In the genomic region with DNA sequence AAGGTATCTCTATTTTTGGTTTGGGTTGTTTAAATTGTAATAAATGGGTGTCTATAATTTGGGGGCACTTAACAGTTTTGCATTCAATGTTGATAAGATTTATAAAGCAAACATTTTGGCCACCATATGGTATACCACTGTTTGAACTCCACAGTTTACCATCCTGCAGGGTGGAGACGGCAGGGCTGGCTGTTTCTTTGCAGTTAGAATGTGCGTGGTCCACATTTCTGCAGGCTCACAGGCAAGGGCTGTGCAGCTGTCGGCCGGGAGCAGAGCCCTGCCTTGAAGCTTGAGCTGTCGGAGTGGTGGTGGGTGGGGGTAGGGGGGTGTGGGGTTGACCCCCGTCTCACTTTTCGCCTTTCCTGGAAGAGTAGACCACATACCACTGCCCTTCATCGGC, we compare ENCODE assay signal across 26 cellular contexts.
DNase-seq lines count a peak whose midpoint lies in the region; ATAC-seq, FAIRE-seq and TF ChIP-seq lines count a peak whose summit lies in the region.
"Had no signal": no experiment of that assay in that cellular context is flagged by ENCODE, and none has a peak within 500 bp of the region (broad histone marks: within the 10 kb centered on the region; RNA-seq: fewer than 3 reads in every experiment).

No MANE protein-coding gene starts in this region.

- peak overlapping the region; percentile 26 for H2AFZ ChIP-seq in astrocyte (ENCODE audit: low read depth, low read length)
- H2AFZ ChIP-seq: PC-9 had no signal

- no peaks in the 10 kb centered on the region for H3K4me1 Mint-ChIP-seq in stimulated activated naive CD8-positive, alpha-beta T cell treated with anti-CD3 and anti-CD28 coated beads, Interleukin-15, amount 100 ng/mL, for 72 hours
- peaks cover 16% of the 10 kb centered on the region for H3K4me1 Mint-ChIP-seq in astrocyte (ENCODE audit: low read depth, unreplicated experiment)
- H3K4me1 Mint-ChIP-seq in nephron: peaks cover 33% of the 10 kb centered on the region
- no peaks in the 10 kb centered on the region for H3K4me1 Mint-ChIP-seq in T-helper 2 cell treated with Interferon-gamma antibody and Interleukin-4, amounts not matched to agents 5 μg/mL and 100 μg/mL, for 36 hours (ENCODE audit: low read depth)
- H3K4me1 Mint-ChIP-seq: CD4-positive, CD25-positive, alpha-beta regulatory T cell; T-cell had no signal

- TF ChIP-seq CTCF in astrocyte (IDR thresholded peaks at IDR 0.05; ENCODE audit: insufficient read depth, low read depth, low read length): no peak
- TF ChIP-seq CTCF in nephron (IDR thresholded peaks at IDR 0.05; ENCODE audit: unreplicated experiment in 3 of 3): no peak

- H3K36me3 ChIP-seq in astrocyte (ENCODE audit: insufficient read depth, low read length) (no peaks in the 10 kb centered on the region), H7 (replicated peaks; ENCODE audit: control insufficient read depth, insufficient read depth, low read length) (no peaks in the 10 kb centered on the region)
- H3K36me3 ChIP-seq: MG63, prostate gland, SJCRH30, transverse colon had no signal

- H3K9me3 ChIP-seq in astrocyte (ENCODE audit: insufficient read depth, low read depth, low read length): no peaks in the 10 kb centered on the region
- H3K9me3 ChIP-seq: MG63, prostate gland, transverse colon had no signal

- peak overlapping the region; percentile 83 for H3K4me2 ChIP-seq in astrocyte (ENCODE audit: low read length)
- H3K4me2 ChIP-seq: PC-9 had no signal

- no peak overlapping the region for H3K27ac Mint-ChIP-seq in stimulated activated naive CD8-positive, alpha-beta T cell treated with anti-CD3 and anti-CD28 coated beads, Interleukin-15, amount 100 ng/mL, for 72 hours
- H3K27ac Mint-ChIP-seq in astrocyte (ENCODE audit: unreplicated experiment) (no peak overlapping the region), nephron (peak overlapping the region in 1 of 3 experiments; percentile 15)
- no peak overlapping the region for H3K27ac Mint-ChIP-seq in T-helper 2 cell treated with Interferon-gamma antibody and Interleukin-4, amounts not matched to agents 5 μg/mL and 100 μg/mL, for 36 hours
- H3K27ac Mint-ChIP-seq: CD4-positive, CD25-positive, alpha-beta regulatory T cell; natural killer cell treated with Interleukin-12 subunit alpha and Interleukin-12 subunit beta and Interleukin-15 and Interleukin-18, amount 100 ng/mL, for 72 hours; T-cell had no signal

- peaks cover 33% of the 10 kb centered on the region for H3K27me3 Mint-ChIP-seq in stimulated activated naive CD8-positive, alpha-beta T cell treated with anti-CD3 and anti-CD28 coated beads, Interleukin-15, amount 100 ng/mL, for 72 hours
- H3K27me3 Mint-ChIP-seq in astrocyte (ENCODE audit: low read depth, unreplicated experiment) (peaks cover 7% of the 10 kb centered on the region), nephron (ENCODE audit: low read depth) (peaks cover 7% of the 10 kb centered on the region)
- H3K27me3 Mint-ChIP-seq in T-helper 2 cell treated with Interferon-gamma antibody and Interleukin-4, amounts not matched to agents 5 μg/mL and 100 μg/mL, for 36 hours (ENCODE audit: low read depth): no peaks in the 10 kb centered on the region
- H3K27me3 Mint-ChIP-seq: CD4-positive, CD25-positive, alpha-beta regulatory T cell had no signal

- no peaks in the 10 kb centered on the region for H3K36me3 Mint-ChIP-seq in astrocyte (ENCODE audit: low read depth, unreplicated experiment)
- H3K36me3 Mint-ChIP-seq in nephron (ENCODE audit: low read depth): peaks cover 4% of the 10 kb centered on the region
- H3K36me3 Mint-ChIP-seq in T-helper 2 cell treated with Interferon-gamma antibody and Interleukin-4, amounts not matched to agents 5 μg/mL and 100 μg/mL, for 36 hours (ENCODE audit: low read depth): no peaks in the 10 kb centered on the region
- H3K36me3 Mint-ChIP-seq: CD4-positive, CD25-positive, alpha-beta regulatory T cell; natural killer cell treated with Interleukin-12 subunit alpha and Interleukin-12 subunit beta and Interleukin-15 and Interleukin-18, amount 100 ng/mL, for 72 hours; T-cell had no signal

- peaks cover 5 to 17% of the 10 kb centered on the region in 2 donors for H3K9me3 Mint-ChIP-seq in stimulated activated naive CD8-positive, alpha-beta T cell treated with anti-CD3 and anti-CD28 coated beads, Interleukin-15, amount 100 ng/mL, for 72 hours
- H3K9me3 Mint-ChIP-seq in astrocyte (ENCODE audit: unreplicated experiment) (peaks cover 11% of the 10 kb centered on the region), nephron (peaks cover 15% of the 10 kb centered on the region)
- peaks cover 4% of the 10 kb centered on the region for H3K9me3 Mint-ChIP-seq in T-helper 2 cell treated with Interferon-gamma antibody and Interleukin-4, amounts not matched to agents 5 μg/mL and 100 μg/mL, for 36 hours

- FAIRE-seq in astrocyte (lab: Jason Lieb, UNC): no peak
- FAIRE-seq: D721Med, islet of Langerhans had no signal

- no peak overlapping the region for H3K4me3 ChIP-seq in astrocyte (ENCODE audit: insufficient read depth, low read depth, low read length)
- H3K4me3 ChIP-seq in H7 (ENCODE audit: insufficient read depth, low read depth, low read length): no peak overlapping the region
- H3K4me3 ChIP-seq: MG63, PC-9, prostate gland, SJCRH30, transverse colon had no signal

- peak; percentile 14 for ATAC-seq in stimulated activated naive CD8-positive, alpha-beta T cell treated with anti-CD3 and anti-CD28 coated beads, Interleukin-15, Interleukin-2, amounts not matched to agents 100 U/mL and 50 U/mL, for 24 hours
- no peak for ATAC-seq in stimulated activated naive CD8-positive, alpha-beta T cell treated with anti-CD3 and anti-CD28 coated beads, Interleukin-15, amount 100 ng/mL, for 72 hours
- ATAC-seq: natural killer cell treated with Interleukin-12 subunit alpha and Interleukin-12 subunit beta and Interleukin-15 and Interleukin-18, amount 100 ng/mL, for 72 hours had no signal

- H3K79me2 ChIP-seq in astrocyte (ENCODE audit: insufficient read depth, low read length): no peaks in the 10 kb centered on the region

- DNase-seq in stimulated activated naive CD8-positive, alpha-beta T cell treated with anti-CD3 and anti-CD28 coated beads, Interleukin-15, Interleukin-2, amounts not matched to agents 100 U/mL and 50 U/mL, for 24 hours: no peak
- DNase-seq in stimulated activated naive CD8-positive, alpha-beta T cell treated with anti-CD3 and anti-CD28 coated beads, Interleukin-15, amount 100 ng/mL, for 72 hours: no peak
- DNase-seq in astrocyte (ENCODE audit: low read depth): no peak
- no peak for DNase-seq in NCI-H446 (lab: John Stamatoyannopoulos, UW)
- no peak for DNase-seq in H7
- no peak for DNase-seq in Ammon's horn (ENCODE audit: low spot score)
- no peak for DNase-seq in T-helper 2 cell treated with Interferon-gamma antibody and Interleukin-4, amounts not matched to agents 5 μg/mL and 100 μg/mL, for 36 hours (ENCODE audit: low spot score)
- DNase-seq: activated CD4-positive, alpha-beta T cell treated with anti-CD3 and anti-CD28 coated beads for 4 hours; activated CD8-positive, alpha-beta memory T cell treated with anti-CD3 and anti-CD28 coated beads for 24 hours; activated T-cell treated with anti-CD3 and anti-CD28 coated beads, Interleukin-2, amount 50 U/mL, for 1 hour; amniotic stem cell; CD4-positive, CD25-positive, alpha-beta regulatory T cell; NCI-H1436 treated with DMSO at 0.1 percent for 48 hours; NCI-H2107; NCI-H446 treated with DMSO at 0.1 percent for 48 hours; NK-92 treated with Interleukin-12 subunit alpha and Interleukin-12 subunit beta, amount 100 ng/mL, for 24 hours; PC-9; T-cell; transverse colon had no signal

- H3K4me1 ChIP-seq in astrocyte (ENCODE audit: insufficient read depth, low read length): peaks cover 12% of the 10 kb centered on the region
- H3K4me1 ChIP-seq: prostate gland, transverse colon had no signal

- H3K27ac ChIP-seq in astrocyte (ENCODE audit: low read depth, low read length): no peak overlapping the region
- H3K27ac ChIP-seq: PC-9, prostate gland, SJCRH30, transverse colon had no signal

- H4K20me1 ChIP-seq in astrocyte (ENCODE audit: insufficient read depth, low read length): no peaks in the 10 kb centered on the region

- H3K27me3 ChIP-seq in astrocyte (ENCODE audit: insufficient read depth, low read length) (no peaks in the 10 kb centered on the region), H7 (ENCODE audit: control insufficient read depth, insufficient read depth, low read length) (no peaks in the 10 kb centered on the region)
- H3K27me3 ChIP-seq: SJCRH30 had no signal

- H3K9ac ChIP-seq in astrocyte (ENCODE audit: low read length): no peak overlapping the region

- H3K4me3 Mint-ChIP-seq in stimulated activated naive CD8-positive, alpha-beta T cell treated with anti-CD3 and anti-CD28 coated beads, Interleukin-15, amount 100 ng/mL, for 72 hours: no peak overlapping the region
- no peak overlapping the region for H3K4me3 Mint-ChIP-seq in astrocyte (ENCODE audit: unreplicated experiment)
- peak overlapping the region; percentile 13 to 23 (median 19) for H3K4me3 Mint-ChIP-seq in nephron
- no peak overlapping the region for H3K4me3 Mint-ChIP-seq in T-helper 2 cell treated with Interferon-gamma antibody and Interleukin-4, amounts not matched to agents 5 μg/mL and 100 μg/mL, for 36 hours
- H3K4me3 Mint-ChIP-seq: CD4-positive, CD25-positive, alpha-beta regulatory T cell; natural killer cell treated with Interleukin-12 subunit alpha and Interleukin-12 subunit beta and Interleukin-15 and Interleukin-18, amount 100 ng/mL, for 72 hours; T-cell had no signal

Comparison
In these comparisons a context has a peak if more than half of its experiments do, and no peak if none do; other contexts are left out.
1. H3K4me3 Mint-ChIP-seq: peak in nephron (3 of 3); none in stimulated activated naive CD8-positive, alpha-beta T cell treated with anti-CD3 and anti-CD28 coated beads, Interleukin-15, amount 100 ng/mL, for 72 hours (0 of 2), astrocyte (single experiment) and T-helper 2 cell treated with Interferon-gamma antibody and Interleukin-4, amounts not matched to agents 5 μg/mL and 100 μg/mL, for 36 hours (single experiment).